In genomic region chr2:101826716-101827115, GRCh38 we compare ENCODE assay signal across 16 cellular contexts.
A peak's percentile ranks its signal among the peaks of the same experiment; 100 is the strongest.
DNase-seq lines count a peak whose midpoint lies in the region; ATAC-seq and TF ChIP-seq lines count a peak whose summit lies in the region.
"Had no signal": no experiment of that assay in that cellular context is flagged by ENCODE, and none has a peak within 500 bp of the region (broad histone marks: within the 10 kb centered on the region; RNA-seq: fewer than 3 reads in every experiment).

No MANE protein-coding gene starts in this region.

- H3K27me3 ChIP-seq in SK-N-SH (ENCODE audit: insufficient read depth) (no peaks in the 10 kb centered on the region), mammary epithelial cell (ENCODE audit: insufficient read depth, low read length) (no peaks in the 10 kb centered on the region), osteoblast (ENCODE audit: insufficient read depth, low read length) (no peaks in the 10 kb centered on the region)
- H3K27me3 ChIP-seq: ovary, stomach had no signal

- H3K27ac ChIP-seq in SK-N-SH (ENCODE audit: low read depth in 2 of 2, low read length in 1 of 2) = peak overlapping the region in 1 of 2 experiments; percentile 77; a peak in 2 of 4 replicates
- H3K27ac ChIP-seq in mammary epithelial cell (ENCODE audit: insufficient read depth, low read depth, low read length) = peak overlapping the region; percentile 77
- peak overlapping the region; percentile 95 for H3K27ac ChIP-seq in osteoblast (ENCODE audit: low read depth, low read length)
- H3K27ac ChIP-seq: 22Rv1, ovary had no signal

- no peaks in the 10 kb centered on the region for H3K9me3 ChIP-seq in SK-N-SH
- H3K9me3 ChIP-seq in mammary epithelial cell (replicated peaks; ENCODE audit: insufficient read depth, low read length) = no peaks in the 10 kb centered on the region
- no peaks in the 10 kb centered on the region for H3K9me3 ChIP-seq in osteoblast (ENCODE audit: low read depth, low read length)
- H3K9me3 ChIP-seq: ovary, stomach had no signal

- TF ChIP-seq CTCF in SK-N-SH (IDR thresholded peaks at IDR 0.05) (no peak), HFFc6 (IDR thresholded peaks at IDR 0.05) (no peak), mammary epithelial cell (conservative IDR thresholded peaks at IDR 0.05 in 1 of 2, IDR thresholded peaks at IDR 0.05 in 1 of 2; ENCODE audit: extremely low read depth in 1 of 2, insufficient read depth in 1 of 2, low read depth in 1 of 2, low read length in 2 of 2) (no peak), osteoblast (IDR thresholded peaks at IDR 0.05; ENCODE audit: extremely low read depth, low read depth, low read length) (no peak)

- peak overlapping the region; percentile 92 for H3K27ac Mint-ChIP-seq in HFFc6

- no peak for ATAC-seq in SK-N-SH treated with all-trans-retinoic acid at 6 μM for 48 hours
- ATAC-seq in HG03457 (IDR thresholded peaks at IDR 0.05; ENCODE audit: unreplicated experiment) = no peak
- ATAC-seq in GM21528 (IDR thresholded peaks at IDR 0.05; ENCODE audit: low FRiP score, unreplicated experiment) = no peak
- ATAC-seq: activated CD4-positive, CD25-positive, alpha-beta regulatory T cell treated with anti-CD3 and anti-CD28 coated beads, Interleukin-2, amount 50 U/mL, for 24 hours had no signal

- peaks cover 96% of the 10 kb centered on the region for H3K4me1 Mint-ChIP-seq in HFFc6 (ENCODE audit: low read depth)

- DNase-seq in SK-N-SH (no peak), HFFc6 (no peak), mammary epithelial cell (no peak), osteoblast (ENCODE audit: insufficient read length, low spot score, missing footprints) (no peak), NCI-H1930 (lab: John Stamatoyannopoulos, UW) (no peak)
- DNase-seq: activated T-cell treated with anti-CD3 and anti-CD28 coated beads, Interleukin-2, amount 50 U/mL, for 1 hour; CD8-positive, alpha-beta memory T cell; KG1; NCI-H1417 treated with DMSO at 0.1 percent for 48 hours; ovary; stomach had no signal

- H3K9ac ChIP-seq in SK-N-SH = peak overlapping the region; percentile 11; the same call in 1 of the 2 replicates
- H3K9ac ChIP-seq in mammary epithelial cell (ENCODE audit: insufficient read depth, low read length) = peak overlapping the region; percentile 10

- peaks cover 34% of the 10 kb centered on the region for H3F3A ChIP-seq in SK-N-SH (replicated peaks; ENCODE audit: insufficient read depth)

- dilution Hi-C loops in mammary epithelial cell (cut with HindIII; ENCODE audit: low sequenced_read_pairs) = loop anchor here (25.0 kb wide), 1 partner anchor 314 kb away; no protein-coding TSS in a partner anchor

- CTCF ChIA-PET in SK-N-SH (lab: Yijun Ruan, JAX) = interaction anchor here (0.9 to 1.4 kb wide), 3 partner anchors 30 to 484 kb away, joined by 3 to 6 read pairs (median 4); no protein-coding TSS in a partner anchor
- CTCF ChIA-PET in mammary epithelial cell (lab: Charles Lee; ENCODE audit: low non-redundant PET) = no interaction called here

- intact Hi-C loops in mammary epithelial cell (cut with micrococcal nuclease) = no loop called here

- H3K36me3 ChIP-seq in SK-N-SH (replicated peaks in 1 of 2; ENCODE audit: control insufficient read depth in 1 of 2, insufficient read depth in 2 of 2, low read length in 1 of 2) = peaks cover 45 to 48% of the 10 kb centered on the region in 2 experiments
- H3K36me3 ChIP-seq in mammary epithelial cell (ENCODE audit: insufficient read depth, low read length) = peaks cover 35% of the 10 kb centered on the region
- peaks cover 44% of the 10 kb centered on the region for H3K36me3 ChIP-seq in osteoblast (ENCODE audit: insufficient read depth, low read length)
- H3K36me3 ChIP-seq: ovary had no signal

- H3K79me2 ChIP-seq in SK-N-SH (ENCODE audit: insufficient read depth) (peaks cover 93% of the 10 kb centered on the region), mammary epithelial cell (ENCODE audit: insufficient read depth, low read length) (peaks cover 88% of the 10 kb centered on the region), osteoblast (ENCODE audit: insufficient read depth, low read length) (peaks cover 86% of the 10 kb centered on the region)

- BruUV-seq in mammary epithelial cell (replicated peaks; lab: Mats Ljungman, UMichigan) = TSS peak; percentile 57

- no peak overlapping the region for H3K4me3 ChIP-seq in SK-N-SH (ENCODE audit: low read depth in 2 of 2, low read length in 1 of 2)
- no peak overlapping the region for H3K4me3 ChIP-seq in mammary epithelial cell (replicated peaks in 1 of 3; ENCODE audit: insufficient read depth in 1 of 3, low read depth in 2 of 3, low read length in 3 of 3)
- no peak overlapping the region for H3K4me3 ChIP-seq in osteoblast (ENCODE audit: insufficient read depth, low read length)
- H3K4me3 ChIP-seq: ovary, stomach had no signal

- peaks cover 37% of the 10 kb centered on the region for H3K36me3 Mint-ChIP-seq in HFFc6 (ENCODE audit: low read depth)

- TF ChIP-seq RAD21 in SK-N-SH (IDR thresholded peaks at IDR 0.05; ENCODE audit: low read length) = no peak

- H4K20me1 ChIP-seq in SK-N-SH (ENCODE audit: insufficient read depth) = peaks cover 57% of the 10 kb centered on the region
- no peaks in the 10 kb centered on the region for H4K20me1 ChIP-seq in mammary epithelial cell (ENCODE audit: insufficient read depth, low read length)
- peaks cover 22% of the 10 kb centered on the region for H4K20me1 ChIP-seq in osteoblast (ENCODE audit: insufficient read depth, low read length)

- H3K27me3 Mint-ChIP-seq in HFFc6 (ENCODE audit: insufficient read depth) = no peaks in the 10 kb centered on the region; the same call in 1 of the 2 replicates
- H3K27me3 Mint-ChIP-seq: CD8-positive, alpha-beta memory T cell had no signal

- H3K9me3 Mint-ChIP-seq in HFFc6 = no peaks in the 10 kb centered on the region
- H3K9me3 Mint-ChIP-seq: CD8-positive, alpha-beta memory T cell had no signal

- H3K4me1 ChIP-seq in SK-N-SH (ENCODE audit: control insufficient read depth in 1 of 2, insufficient read depth in 2 of 2, low read depth in 1 of 2, low read length in 1 of 2) (peaks cover 14 to 29% of the 10 kb centered on the region in 2 experiments), mammary epithelial cell (ENCODE audit: insufficient read depth, low read length) (peaks cover 80% of the 10 kb centered on the region), osteoblast (ENCODE audit: insufficient read depth, low read length) (peaks cover 89% of the 10 kb centered on the region)

- WGBS in SK-N-SH (ENCODE audit: low lambda C conversion rate) = 87% methylated on average over 2 of the region's 2 CpGs
- WGBS in mammary epithelial cell (ENCODE audit: low coverage, missing lambda C conversion rate) = 41% methylated on average over 2 of the region's 2 CpGs

- in situ Hi-C loops in mammary epithelial cell (cut with MboI; ENCODE audit: low sequenced_read_pairs in 2 of 2) = loop anchor here (5.0 to 25.0 kb wide), 5 partner anchors 132 to 482 kb away; partner anchors contain the start of gene MAP4K4 (in 1 of the 2)

- H3K9me2 ChIP-seq in SK-N-SH = no peaks in the 10 kb centered on the region

- H2AFZ ChIP-seq in SK-N-SH (ENCODE audit: low read depth) = no peak overlapping the region
- H2AFZ ChIP-seq in mammary epithelial cell (ENCODE audit: low read depth, low read length) = no peak overlapping the region
- no peak overlapping the region for H2AFZ ChIP-seq in osteoblast (ENCODE audit: low read length)

- H3K4me2 ChIP-seq in SK-N-SH (peak overlapping the region; percentile 54; the same call in 1 of the 2 replicates), mammary epithelial cell (ENCODE audit: insufficient read depth, low read depth, low read length) (peak overlapping the region; percentile 25), osteoblast (ENCODE audit: insufficient read depth, low read length) (peak overlapping the region; percentile 67)

- TF ChIP-seq EP300 in SK-N-SH (IDR thresholded peaks at IDR 0.05; ENCODE audit: borderline replicate concordance in 1 of 2, low read depth in 1 of 2, low read length in 1 of 2) = no peak

- POLR2A ChIA-PET in SK-N-SH (lab: Yijun Ruan, JAX) = interaction anchor here (0.6 kb wide), 1 partner anchor 130 kb away, joined by 3 read pairs; no protein-coding TSS in a partner anchor

- peak overlapping the region; percentile 80 for H3K4me3 Mint-ChIP-seq in HFFc6

TF ChIP-seq in SK-N-SH, 30 proteins besides CTCF, POLR2A, EP300 and RAD21 (continues in another document):
- TF ChIP-seq ELF1 (IDR thresholded peaks at IDR 0.05) (no peak), NRF1 (IDR thresholded peaks at IDR 0.05; ENCODE audit: low read depth, low read length) (no peak), MXI1 (IDR thresholded peaks at IDR 0.05; ENCODE audit: low read depth, low read length) (no peak), USF2 (IDR thresholded peaks at IDR 0.05; ENCODE audit: borderline replicate concordance, low read depth, low read length) (no peak), POLR2AphosphoS5 (IDR thresholded peaks at IDR 0.05; ENCODE audit: low read depth, low read length) (no peak), GATA2 (CRISPR knock-in tag; IDR thresholded peaks at IDR 0.05) (no peak), RXRA (IDR thresholded peaks at IDR 0.05; ENCODE audit: borderline replicate concordance, low read depth) (no peak)

TF ChIP-seq in SK-N-SH treated with all-trans-retinoic acid at 6 μM for 48 hours, 23 proteins besides CTCF, POLR2A, EP300 and RAD21:
- no peak for TF ChIP-seq OSR1 (CRISPR knock-in tag; IDR thresholded peaks at IDR 0.05)
TF ChIP-seq in SK-N-SH treated with all-trans-retinoic acid at 6 μM for 48 hours: peak in this region for 0.
